ENCODE assay signal across 11 cellular contexts in the genomic region with DNA sequence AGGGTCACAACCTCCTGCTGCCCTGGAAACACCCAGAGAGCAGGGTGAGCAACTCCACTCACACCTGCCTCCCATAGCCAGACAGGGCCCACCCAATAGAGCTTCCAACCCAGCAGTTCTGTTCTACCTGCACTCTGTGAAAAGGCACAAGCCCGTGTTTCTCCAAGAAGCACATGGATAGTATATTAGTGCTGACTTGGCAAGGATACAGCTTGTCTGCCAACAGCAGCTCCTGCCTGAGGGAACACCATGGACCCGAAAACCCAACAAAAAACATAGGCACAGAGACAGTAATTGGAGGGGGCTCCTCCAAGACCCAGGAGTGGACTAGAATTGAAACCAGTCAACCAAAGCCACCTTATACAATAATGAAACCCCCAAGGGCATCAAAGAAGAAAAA. TPM values are rescaled to one million over a fixed set of nuclear protein-coding genes. Genes with fewer than 3 reads are reported as not detected.
"Had no signal": no experiment of that assay in that cellular context is flagged by ENCODE, and none has a peak within 500 bp of the region (broad histone marks: within the 10 kb centered on the region; RNA-seq: fewer than 3 reads in every experiment).

No MANE protein-coding gene starts in this region.

- DNase-seq: H7, HFFc6, KBM-7 had no signal

- H3K9me3 ChIP-seq: HAP-1 had no signal

- H3K4me1 ChIP-seq: HAP-1 had no signal

- H3K36me3 ChIP-seq: HAP-1 had no signal

- H2AFZ ChIP-seq: GM23338 had no signal

- ATAC-seq: GM23338, HCT116 had no signal

- H3K4me3 ChIP-seq: GM23338, HAP-1 had no signal

- H3K27ac ChIP-seq: HL-60, KMS-11 had no signal

- H3K9ac ChIP-seq: KMS-11 had no signal

- H3K4me2 ChIP-seq: GM23338, KMS-11 had no signal

RNA-seq across cellular contexts. Expression of gene CDKN2A, which starts 48.6 kb away (rescaled TPM):
- total RNA-seq: H7, HT1080 had no signal

RNA-seq across cellular contexts. Expression of gene CDKN2B-AS1, which starts 49.0 kb away (rescaled TPM):
- total RNA-seq: H4, H7 had no signal
- polyA plus RNA-seq: GM23338, IgD-negative memory B cell had no signal
